Comparison of ENCODE assay signal across 1 cellular context in genomic region chr6:31827286-31828079, GRCh38.
TF ChIP-seq lines count a peak whose summit lies in the region.

Gene HSPA1B (plus strand): TSS chr6:31827738. CDS start chr6:31827951, 213 bp downstream.

TF ChIP-seq in HepG2, 621 proteins besides CTCF, POLR2A, EP300 and RAD21 (continued from another document and continues in another):
- TF ChIP-seq ARID2 (CRISPR knock-in tag; IDR thresholded peaks at IDR 0.05; ENCODE audit: borderline replicate concordance) (no peak), MBD4 (IDR thresholded peaks at IDR 0.05; ENCODE audit: borderline replicate concordance, low read length) (no peak), ZNF652 (CRISPR knock-in tag; IDR thresholded peaks at IDR 0.05; ENCODE audit: borderline replicate concordance, low read depth) (no peak), WIZ (CRISPR knock-in tag; IDR thresholded peaks at IDR 0.05) (no peak), RXRA (CRISPR knock-in tag; IDR thresholded peaks at IDR 0.05) (peak; percentile 44; the same call in 1 of the 2 replicates), ONECUT2 (CRISPR knock-in tag; IDR thresholded peaks at IDR 0.05) (no peak), EEA1 (CRISPR knock-in tag; IDR thresholded peaks at IDR 0.05; ENCODE audit: borderline replicate concordance) (no peak), ZNF768 (CRISPR knock-in tag; IDR thresholded peaks at IDR 0.05) (peak; percentile 82), MTA1 (CRISPR knock-in tag; IDR thresholded peaks at IDR 0.05; ENCODE audit: borderline replicate concordance) (no peak), ZSCAN5A (CRISPR knock-in tag; IDR thresholded peaks at IDR 0.05; ENCODE audit: borderline replicate concordance) (peak; percentile 64; the same call in 1 of the 2 replicates), ETV5 (CRISPR knock-in tag; IDR thresholded peaks at IDR 0.05; ENCODE audit: borderline replicate concordance) (peak; percentile 72), ZNF510 (CRISPR knock-in tag; IDR thresholded peaks at IDR 0.05; ENCODE audit: low read depth) (no peak), AFF4 (CRISPR knock-in tag; IDR thresholded peaks at IDR 0.05) (0 out of 2 replicates have a peak, but pooled peaks have one; percentile 66), ZNF318 (CRISPR knock-in tag; IDR thresholded peaks at IDR 0.05) (no peak), SOX5 (CRISPR knock-in tag; IDR thresholded peaks at IDR 0.05; ENCODE audit: borderline replicate concordance) (peak; percentile 14; the same call in 1 of the 2 replicates), RCOR2 (CRISPR knock-in tag; IDR thresholded peaks at IDR 0.05) (0 out of 2 replicates have a peak, but pooled peaks have one; percentile 55), HNF4A (CRISPR knock-in tag; IDR thresholded peaks at IDR 0.05) (no peak), ZNF33B (CRISPR knock-in tag; IDR thresholded peaks at IDR 0.05) (no peak), PRDM4 (CRISPR knock-in tag; IDR thresholded peaks at IDR 0.05; ENCODE audit: borderline replicate concordance) (peak; percentile 89; the same call in 1 of the 2 replicates), TP53 (CRISPR knock-in tag; conservative IDR thresholded peaks at IDR 0.05) (peak; percentile 68; the same call in 1 of the 2 replicates), TEAD2 (CRISPR knock-in tag; IDR thresholded peaks at IDR 0.05) (no peak), ZNF772 (CRISPR knock-in tag; IDR thresholded peaks at IDR 0.05) (peak; percentile 89), ARNT (IDR thresholded peaks at IDR 0.05) (no peak), CREB3 (CRISPR knock-in tag; IDR thresholded peaks at IDR 0.05) (no peak), LCORL (IDR thresholded peaks at IDR 0.05) (no peak), LCORL (CRISPR knock-in tag; IDR thresholded peaks at IDR 0.05) (peak; percentile 53; the same call in 1 of the 2 replicates), ZNF607 (CRISPR knock-in tag; IDR thresholded peaks at IDR 0.05; ENCODE audit: borderline replicate concordance) (peak; percentile 84; the same call in 1 of the 2 replicates), SNAPC4 (CRISPR knock-in tag; IDR thresholded peaks at IDR 0.05) (0 out of 2 replicates have a peak, but pooled peaks have one; percentile 63), ZNF713 (CRISPR knock-in tag; IDR thresholded peaks at IDR 0.05) (peak; percentile 63; the same call in 1 of the 2 replicates), KMT2A (CRISPR knock-in tag; IDR thresholded peaks at IDR 0.05) (peak; percentile 89), ZNF234 (CRISPR knock-in tag; conservative IDR thresholded peaks at IDR 0.05) (0 out of 2 replicates have a peak, but pooled peaks have one; percentile 40), FOXC1 (CRISPR knock-in tag; IDR thresholded peaks at IDR 0.05; ENCODE audit: borderline replicate concordance) (peak; percentile 95), HOXA9 (CRISPR knock-in tag; IDR thresholded peaks at IDR 0.05; ENCODE audit: borderline replicate concordance) (no peak), ZMYM2 (CRISPR knock-in tag; IDR thresholded peaks at IDR 0.05) (no peak), ZNF136 (CRISPR knock-in tag; IDR thresholded peaks at IDR 0.05; ENCODE audit: low read depth) (0 out of 2 replicates have a peak, but pooled peaks have one; percentile 83), TOE1 (CRISPR knock-in tag; IDR thresholded peaks at IDR 0.05) (0 out of 2 replicates have a peak, but pooled peaks have one; percentile 72), ZNF205 (CRISPR knock-in tag; IDR thresholded peaks at IDR 0.05) (peak; percentile 21; the same call in 1 of the 2 replicates), ZNF740 (CRISPR knock-in tag; IDR thresholded peaks at IDR 0.05) (no peak), ESRRA (CRISPR knock-in tag; IDR thresholded peaks at IDR 0.05; ENCODE audit: low read depth) (no peak)
